1 cellular context compared by ENCODE assay signal in the genomic region with DNA sequence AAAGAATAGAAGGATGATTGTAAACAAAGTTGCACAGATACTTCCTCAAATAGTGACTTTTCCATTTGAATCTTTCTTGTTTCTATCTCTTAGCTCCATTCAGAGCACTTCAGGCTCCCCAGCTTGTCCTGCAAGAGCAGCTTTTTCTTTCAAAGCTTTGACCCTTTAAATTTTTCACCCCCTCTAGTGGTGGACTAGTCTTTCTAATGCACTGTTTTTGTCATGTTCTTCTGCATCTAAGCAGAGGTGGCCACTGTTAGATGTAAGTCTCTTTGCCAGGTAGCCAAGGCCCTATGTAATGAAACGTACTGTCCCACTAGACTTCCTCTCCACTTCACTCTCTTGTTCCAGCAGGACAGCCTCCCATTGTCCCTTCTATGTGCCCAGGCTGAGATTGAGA.
TF ChIP-seq lines count a peak whose summit lies in the region.

No MANE protein-coding gene starts in this region.

TF ChIP-seq in HEK293T, 16 proteins besides CTCF, POLR2A, EP300 and RAD21 (continued from another document):
- TF ChIP-seq, protein P1, sequence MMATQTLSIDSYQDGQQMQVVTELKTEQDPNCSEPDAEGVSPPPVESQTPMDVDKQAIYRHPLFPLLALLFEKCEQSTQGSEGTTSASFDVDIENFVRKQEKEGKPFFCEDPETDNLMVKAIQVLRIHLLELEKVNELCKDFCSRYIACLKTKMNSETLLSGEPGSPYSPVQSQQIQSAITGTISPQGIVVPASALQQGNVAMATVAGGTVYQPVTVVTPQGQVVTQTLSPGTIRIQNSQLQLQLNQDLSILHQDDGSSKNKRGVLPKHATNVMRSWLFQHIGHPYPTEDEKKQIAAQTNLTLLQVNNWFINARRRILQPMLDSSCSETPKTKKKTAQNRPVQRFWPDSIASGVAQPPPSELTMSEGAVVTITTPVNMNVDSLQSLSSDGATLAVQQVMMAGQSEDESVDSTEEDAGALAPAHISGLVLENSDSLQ (IDR thresholded peaks at IDR 0.05), result no peak
- no peak for TF ChIP-seq L3MBTL2 (conservative IDR thresholded peaks at IDR 0.05)
- no peak for TF ChIP-seq SP1 (IDR thresholded peaks at IDR 0.05)
- no peak for TF ChIP-seq ELF4 (IDR thresholded peaks at IDR 0.05)
- no peak for TF ChIP-seq FOXA1 (IDR thresholded peaks at IDR 0.05)
- no peak for TF ChIP-seq LEF1 (IDR thresholded peaks at IDR 0.05; ENCODE audit: borderline replicate concordance)
- no peak for TF ChIP-seq HDGF (IDR thresholded peaks at IDR 0.05; ENCODE audit: borderline replicate concordance)
- TF ChIP-seq BHLHE40 (IDR thresholded peaks at IDR 0.05; ENCODE audit: borderline replicate concordance), result no peak
